In the genomic region with DNA sequence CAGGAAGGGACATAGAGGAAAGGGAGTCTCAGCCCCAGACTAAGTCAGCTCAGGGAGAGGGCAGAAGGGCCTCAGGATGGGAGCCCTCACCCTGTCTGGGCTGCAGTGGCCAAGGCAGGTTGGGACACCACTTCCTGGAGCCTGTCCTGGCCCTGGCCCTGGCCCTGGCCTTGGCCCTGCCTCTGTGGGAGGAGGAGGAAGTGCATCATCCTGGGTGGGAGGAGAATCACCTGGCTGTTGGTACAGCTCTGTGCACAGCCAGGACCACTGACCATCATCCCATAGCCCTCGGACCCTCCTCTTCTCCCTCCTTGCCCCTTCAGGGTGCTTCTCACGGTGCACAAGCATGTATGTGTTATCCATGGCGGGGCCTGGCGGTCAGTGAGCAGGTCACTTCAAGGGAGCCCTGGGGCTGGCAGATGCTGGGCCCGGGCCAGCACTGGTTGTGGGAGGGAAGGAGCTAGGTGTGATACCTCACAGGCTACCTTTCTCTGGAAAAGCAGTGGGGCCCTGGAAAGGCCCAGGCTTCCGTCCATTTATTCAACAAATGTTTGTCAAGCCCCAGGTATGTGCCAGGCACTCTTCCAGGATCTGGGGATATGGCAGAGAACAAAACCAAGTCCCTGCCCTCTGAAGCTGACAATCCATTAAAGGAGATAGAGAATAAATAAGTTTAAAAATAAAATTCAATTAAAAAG, we compare ENCODE assay signal across 1 cellular context.
A peak's percentile ranks its signal among the peaks of the same experiment; 100 is the strongest.
TF ChIP-seq lines count a peak whose summit lies in the region.

No MANE protein-coding gene starts in this region.

TF ChIP-seq in HepG2, 621 proteins besides CTCF, POLR2A, EP300 and RAD21 (continued from another document and continues in another):
- TF ChIP-seq, protein P1, sequence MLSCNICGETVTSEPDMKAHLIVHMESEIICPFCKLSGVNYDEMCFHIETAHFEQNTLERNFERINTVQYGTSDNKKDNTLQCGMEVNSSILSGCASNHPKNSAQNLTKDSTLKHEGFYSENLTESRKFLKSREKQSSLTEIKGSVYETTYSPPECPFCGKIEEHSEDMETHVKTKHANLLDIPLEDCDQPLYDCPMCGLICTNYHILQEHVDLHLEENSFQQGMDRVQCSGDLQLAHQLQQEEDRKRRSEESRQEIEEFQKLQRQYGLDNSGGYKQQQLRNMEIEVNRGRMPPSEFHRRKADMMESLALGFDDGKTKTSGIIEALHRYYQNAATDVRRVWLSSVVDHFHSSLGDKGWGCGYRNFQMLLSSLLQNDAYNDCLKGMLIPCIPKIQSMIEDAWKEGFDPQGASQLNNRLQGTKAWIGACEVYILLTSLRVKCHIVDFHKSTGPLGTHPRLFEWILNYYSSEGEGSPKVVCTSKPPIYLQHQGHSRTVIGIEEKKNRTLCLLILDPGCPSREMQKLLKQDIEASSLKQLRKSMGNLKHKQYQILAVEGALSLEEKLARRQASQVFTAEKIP (CRISPR knock-in tag; IDR thresholded peaks at IDR 0.05; ENCODE audit: borderline replicate concordance) = no peak
- TF ChIP-seq, protein P2, sequence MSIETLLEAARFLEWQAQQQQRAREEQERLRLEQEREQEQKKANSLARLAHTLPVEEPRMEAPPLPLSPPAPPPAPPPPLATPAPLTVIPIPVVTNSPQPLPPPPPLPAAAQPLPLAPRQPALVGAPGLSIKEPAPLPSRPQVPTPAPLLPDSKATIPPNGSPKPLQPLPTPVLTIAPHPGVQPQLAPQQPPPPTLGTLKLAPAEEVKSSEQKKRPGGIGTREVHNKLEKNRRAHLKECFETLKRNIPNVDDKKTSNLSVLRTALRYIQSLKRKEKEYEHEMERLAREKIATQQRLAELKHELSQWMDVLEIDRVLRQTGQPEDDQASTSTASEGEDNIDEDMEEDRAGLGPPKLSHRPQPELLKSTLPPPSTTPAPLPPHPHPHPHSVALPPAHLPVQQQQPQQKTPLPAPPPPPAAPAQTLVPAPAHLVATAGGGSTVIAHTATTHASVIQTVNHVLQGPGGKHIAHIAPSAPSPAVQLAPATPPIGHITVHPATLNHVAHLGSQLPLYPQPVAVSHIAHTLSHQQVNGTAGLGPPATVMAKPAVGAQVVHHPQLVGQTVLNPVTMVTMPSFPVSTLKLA (IDR thresholded peaks at IDR 0.05) = no peak
- no peak for TF ChIP-seq ZNF557 (CRISPR knock-in tag; IDR thresholded peaks at IDR 0.05)
- TF ChIP-seq, protein P3, sequence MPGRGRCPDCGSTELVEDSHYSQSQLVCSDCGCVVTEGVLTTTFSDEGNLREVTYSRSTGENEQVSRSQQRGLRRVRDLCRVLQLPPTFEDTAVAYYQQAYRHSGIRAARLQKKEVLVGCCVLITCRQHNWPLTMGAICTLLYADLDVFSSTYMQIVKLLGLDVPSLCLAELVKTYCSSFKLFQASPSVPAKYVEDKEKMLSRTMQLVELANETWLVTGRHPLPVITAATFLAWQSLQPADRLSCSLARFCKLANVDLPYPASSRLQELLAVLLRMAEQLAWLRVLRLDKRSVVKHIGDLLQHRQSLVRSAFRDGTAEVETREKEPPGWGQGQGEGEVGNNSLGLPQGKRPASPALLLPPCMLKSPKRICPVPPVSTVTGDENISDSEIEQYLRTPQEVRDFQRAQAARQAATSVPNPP (CRISPR knock-in tag; IDR thresholded peaks at IDR 0.05) = no peak
- TF ChIP-seq TCF12 (IDR thresholded peaks at IDR 0.05) = no peak
- no peak for TF ChIP-seq TCF12 (CRISPR knock-in tag; IDR thresholded peaks at IDR 0.05)
- no peak for TF ChIP-seq NR3C1 (CRISPR knock-in tag; IDR thresholded peaks at IDR 0.05)
- TF ChIP-seq SIX4 (CRISPR knock-in tag; IDR thresholded peaks at IDR 0.05) = no peak
- TF ChIP-seq ZNF558 (CRISPR knock-in tag; IDR thresholded peaks at IDR 0.05; ENCODE audit: borderline replicate concordance) = no peak
- TF ChIP-seq TEAD2 (CRISPR knock-in tag; IDR thresholded peaks at IDR 0.05) = no peak
- TF ChIP-seq ATF7 (IDR thresholded peaks at IDR 0.05) = no peak
- TF ChIP-seq ATF7 (CRISPR knock-in tag; IDR thresholded peaks at IDR 0.05) = no peak
- TF ChIP-seq, protein P4, sequence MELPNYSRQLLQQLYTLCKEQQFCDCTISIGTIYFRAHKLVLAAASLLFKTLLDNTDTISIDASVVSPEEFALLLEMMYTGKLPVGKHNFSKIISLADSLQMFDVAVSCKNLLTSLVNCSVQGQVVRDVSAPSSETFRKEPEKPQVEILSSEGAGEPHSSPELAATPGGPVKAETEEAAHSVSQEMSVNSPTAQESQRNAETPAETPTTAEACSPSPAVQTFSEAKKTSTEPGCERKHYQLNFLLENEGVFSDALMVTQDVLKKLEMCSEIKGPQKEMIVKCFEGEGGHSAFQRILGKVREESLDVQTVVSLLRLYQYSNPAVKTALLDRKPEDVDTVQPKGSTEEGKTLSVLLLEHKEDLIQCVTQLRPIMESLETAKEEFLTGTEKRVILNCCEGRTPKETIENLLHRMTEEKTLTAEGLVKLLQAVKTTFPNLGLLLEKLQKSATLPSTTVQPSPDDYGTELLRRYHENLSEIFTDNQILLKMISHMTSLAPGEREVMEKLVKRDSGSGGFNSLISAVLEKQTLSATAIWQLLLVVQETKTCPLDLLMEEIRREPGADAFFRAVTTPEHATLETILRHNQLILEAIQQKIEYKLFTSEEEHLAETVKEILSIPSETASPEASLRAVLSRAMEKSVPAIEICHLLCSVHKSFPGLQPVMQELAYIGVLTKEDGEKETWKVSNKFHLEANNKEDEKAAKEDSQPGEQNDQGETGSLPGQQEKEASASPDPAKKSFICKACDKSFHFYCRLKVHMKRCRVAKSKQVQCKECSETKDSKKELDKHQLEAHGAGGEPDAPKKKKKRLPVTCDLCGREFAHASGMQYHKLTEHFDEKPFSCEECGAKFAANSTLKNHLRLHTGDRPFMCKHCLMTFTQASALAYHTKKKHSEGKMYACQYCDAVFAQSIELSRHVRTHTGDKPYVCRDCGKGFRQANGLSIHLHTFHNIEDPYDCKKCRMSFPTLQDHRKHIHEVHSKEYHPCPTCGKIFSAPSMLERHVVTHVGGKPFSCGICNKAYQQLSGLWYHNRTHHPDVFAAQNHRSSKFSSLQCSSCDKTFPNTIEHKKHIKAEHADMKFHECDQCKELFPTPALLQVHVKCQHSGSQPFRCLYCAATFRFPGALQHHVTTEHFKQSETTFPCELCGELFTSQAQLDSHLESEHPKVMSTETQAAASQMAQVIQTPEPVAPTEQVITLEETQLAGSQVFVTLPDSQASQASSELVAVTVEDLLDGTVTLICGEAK (IDR thresholded peaks at IDR 0.05) = no peak
- TF ChIP-seq, protein P4 (CRISPR knock-in tag; IDR thresholded peaks at IDR 0.05) = 0 out of 2 replicates have a peak, but pooled peaks have one; percentile 53
- no peak for TF ChIP-seq MYNN (CRISPR knock-in tag; IDR thresholded peaks at IDR 0.05; ENCODE audit: low read depth)
- 0 out of 2 replicates have a peak, but pooled peaks have one; percentile 53 for TF ChIP-seq ZNF619 (CRISPR knock-in tag; IDR thresholded peaks at IDR 0.05)
- no peak for TF ChIP-seq REPIN1 (CRISPR knock-in tag; IDR thresholded peaks at IDR 0.05; ENCODE audit: borderline replicate concordance, low read depth)
- TF ChIP-seq, protein P5, sequence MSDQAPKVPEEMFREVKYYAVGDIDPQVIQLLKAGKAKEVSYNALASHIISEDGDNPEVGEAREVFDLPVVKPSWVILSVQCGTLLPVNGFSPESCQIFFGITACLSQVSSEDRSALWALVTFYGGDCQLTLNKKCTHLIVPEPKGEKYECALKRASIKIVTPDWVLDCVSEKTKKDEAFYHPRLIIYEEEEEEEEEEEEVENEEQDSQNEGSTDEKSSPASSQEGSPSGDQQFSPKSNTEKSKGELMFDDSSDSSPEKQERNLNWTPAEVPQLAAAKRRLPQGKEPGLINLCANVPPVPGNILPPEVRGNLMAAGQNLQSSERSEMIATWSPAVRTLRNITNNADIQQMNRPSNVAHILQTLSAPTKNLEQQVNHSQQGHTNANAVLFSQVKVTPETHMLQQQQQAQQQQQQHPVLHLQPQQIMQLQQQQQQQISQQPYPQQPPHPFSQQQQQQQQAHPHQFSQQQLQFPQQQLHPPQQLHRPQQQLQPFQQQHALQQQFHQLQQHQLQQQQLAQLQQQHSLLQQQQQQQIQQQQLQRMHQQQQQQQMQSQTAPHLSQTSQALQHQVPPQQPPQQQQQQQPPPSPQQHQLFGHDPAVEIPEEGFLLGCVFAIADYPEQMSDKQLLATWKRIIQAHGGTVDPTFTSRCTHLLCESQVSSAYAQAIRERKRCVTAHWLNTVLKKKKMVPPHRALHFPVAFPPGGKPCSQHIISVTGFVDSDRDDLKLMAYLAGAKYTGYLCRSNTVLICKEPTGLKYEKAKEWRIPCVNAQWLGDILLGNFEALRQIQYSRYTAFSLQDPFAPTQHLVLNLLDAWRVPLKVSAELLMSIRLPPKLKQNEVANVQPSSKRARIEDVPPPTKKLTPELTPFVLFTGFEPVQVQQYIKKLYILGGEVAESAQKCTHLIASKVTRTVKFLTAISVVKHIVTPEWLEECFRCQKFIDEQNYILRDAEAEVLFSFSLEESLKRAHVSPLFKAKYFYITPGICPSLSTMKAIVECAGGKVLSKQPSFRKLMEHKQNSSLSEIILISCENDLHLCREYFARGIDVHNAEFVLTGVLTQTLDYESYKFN (CRISPR knock-in tag; conservative IDR thresholded peaks at IDR 0.05) = peak; percentile 64
- peak; percentile 86 for TF ChIP-seq ETV5 (CRISPR knock-in tag; IDR thresholded peaks at IDR 0.05; ENCODE audit: borderline replicate concordance)
- TF ChIP-seq CBX2 (IDR thresholded peaks at IDR 0.05; ENCODE audit: low read depth, low read length) = no peak
- no peak for TF ChIP-seq CBX2 (CRISPR knock-in tag; IDR thresholded peaks at IDR 0.05; ENCODE audit: low read depth)
- TF ChIP-seq ZNF253 (CRISPR knock-in tag; IDR thresholded peaks at IDR 0.05; ENCODE audit: borderline replicate concordance) = no peak
- TF ChIP-seq, protein P6, sequence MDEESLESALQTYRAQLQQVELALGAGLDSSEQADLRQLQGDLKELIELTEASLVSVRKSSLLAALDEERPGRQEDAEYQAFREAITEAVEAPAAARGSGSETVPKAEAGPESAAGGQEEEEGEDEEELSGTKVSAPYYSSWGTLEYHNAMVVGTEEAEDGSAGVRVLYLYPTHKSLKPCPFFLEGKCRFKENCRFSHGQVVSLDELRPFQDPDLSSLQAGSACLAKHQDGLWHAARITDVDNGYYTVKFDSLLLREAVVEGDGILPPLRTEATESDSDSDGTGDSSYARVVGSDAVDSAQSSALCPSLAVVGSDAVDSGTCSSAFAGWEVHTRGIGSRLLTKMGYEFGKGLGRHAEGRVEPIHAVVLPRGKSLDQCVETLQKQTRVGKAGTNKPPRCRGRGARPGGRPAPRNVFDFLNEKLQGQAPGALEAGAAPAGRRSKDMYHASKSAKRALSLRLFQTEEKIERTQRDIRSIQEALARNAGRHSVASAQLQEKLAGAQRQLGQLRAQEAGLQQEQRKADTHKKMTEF (CRISPR knock-in tag; IDR thresholded peaks at IDR 0.05) = peak; percentile 42; the same call in 1 of the 2 replicates
- TF ChIP-seq SRSF1 (optimal IDR thresholded peaks at IDR 0.05; ENCODE audit: low read depth, low read length) = no peak
- TF ChIP-seq, protein P7, sequence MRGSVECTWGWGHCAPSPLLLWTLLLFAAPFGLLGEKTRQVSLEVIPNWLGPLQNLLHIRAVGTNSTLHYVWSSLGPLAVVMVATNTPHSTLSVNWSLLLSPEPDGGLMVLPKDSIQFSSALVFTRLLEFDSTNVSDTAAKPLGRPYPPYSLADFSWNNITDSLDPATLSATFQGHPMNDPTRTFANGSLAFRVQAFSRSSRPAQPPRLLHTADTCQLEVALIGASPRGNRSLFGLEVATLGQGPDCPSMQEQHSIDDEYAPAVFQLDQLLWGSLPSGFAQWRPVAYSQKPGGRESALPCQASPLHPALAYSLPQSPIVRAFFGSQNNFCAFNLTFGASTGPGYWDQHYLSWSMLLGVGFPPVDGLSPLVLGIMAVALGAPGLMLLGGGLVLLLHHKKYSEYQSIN (CRISPR knock-in tag; IDR thresholded peaks at IDR 0.05; ENCODE audit: borderline replicate concordance) = no peak
- TF ChIP-seq, protein P8, sequence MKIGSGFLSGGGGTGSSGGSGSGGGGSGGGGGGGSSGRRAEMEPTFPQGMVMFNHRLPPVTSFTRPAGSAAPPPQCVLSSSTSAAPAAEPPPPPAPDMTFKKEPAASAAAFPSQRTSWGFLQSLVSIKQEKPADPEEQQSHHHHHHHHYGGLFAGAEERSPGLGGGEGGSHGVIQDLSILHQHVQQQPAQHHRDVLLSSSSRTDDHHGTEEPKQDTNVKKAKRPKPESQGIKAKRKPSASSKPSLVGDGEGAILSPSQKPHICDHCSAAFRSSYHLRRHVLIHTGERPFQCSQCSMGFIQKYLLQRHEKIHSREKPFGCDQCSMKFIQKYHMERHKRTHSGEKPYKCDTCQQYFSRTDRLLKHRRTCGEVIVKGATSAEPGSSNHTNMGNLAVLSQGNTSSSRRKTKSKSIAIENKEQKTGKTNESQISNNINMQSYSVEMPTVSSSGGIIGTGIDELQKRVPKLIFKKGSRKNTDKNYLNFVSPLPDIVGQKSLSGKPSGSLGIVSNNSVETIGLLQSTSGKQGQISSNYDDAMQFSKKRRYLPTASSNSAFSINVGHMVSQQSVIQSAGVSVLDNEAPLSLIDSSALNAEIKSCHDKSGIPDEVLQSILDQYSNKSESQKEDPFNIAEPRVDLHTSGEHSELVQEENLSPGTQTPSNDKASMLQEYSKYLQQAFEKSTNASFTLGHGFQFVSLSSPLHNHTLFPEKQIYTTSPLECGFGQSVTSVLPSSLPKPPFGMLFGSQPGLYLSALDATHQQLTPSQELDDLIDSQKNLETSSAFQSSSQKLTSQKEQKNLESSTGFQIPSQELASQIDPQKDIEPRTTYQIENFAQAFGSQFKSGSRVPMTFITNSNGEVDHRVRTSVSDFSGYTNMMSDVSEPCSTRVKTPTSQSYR (CRISPR knock-in tag; IDR thresholded peaks at IDR 0.05; ENCODE audit: borderline replicate concordance) = no peak; the same call in 1 of the 2 replicates
- TF ChIP-seq PHF8 (CRISPR knock-in tag; IDR thresholded peaks at IDR 0.05) = no peak
- no peak for TF ChIP-seq ZNF709 (CRISPR knock-in tag; IDR thresholded peaks at IDR 0.05)
